16 cellular contexts compared by ENCODE assay signal in genomic region chr6:67748521-67748920, GRCh38.
A peak's percentile ranks its signal among the peaks of the same experiment; 100 is the strongest.
DNase-seq lines count a peak whose midpoint lies in the region; TF ChIP-seq lines count a peak whose summit lies in the region.
"Had no signal": no experiment of that assay in that cellular context is flagged by ENCODE, and none has a peak within 500 bp of the region (broad histone marks: within the 10 kb centered on the region; RNA-seq: fewer than 3 reads in every experiment).

No MANE protein-coding gene starts in this region.

- no peaks in the 10 kb centered on the region for H3K9me3 ChIP-seq in thyroid gland
- H3K9me3 ChIP-seq: A549, BLaER1 had no signal

- H3K4me1 ChIP-seq in thyroid gland, result no peaks in the 10 kb centered on the region
- H3K4me1 ChIP-seq: A549, BLaER1 had no signal

- H3K27ac ChIP-seq in brain microvascular endothelial cell (no peak overlapping the region), thyroid gland (no peak overlapping the region)
- H3K27ac ChIP-seq: 22Rv1, A549, BLaER1 had no signal

- in situ Hi-C loops in brain microvascular endothelial cell (cut with HindIII; ENCODE audit: low pct_ligation_motif_present, low sequenced_read_pairs), result no loop called here

- H3K36me3 ChIP-seq in brain microvascular endothelial cell (replicated peaks) (no peaks in the 10 kb centered on the region), thyroid gland (no peaks in the 10 kb centered on the region)
- H3K36me3 ChIP-seq: BLaER1 had no signal

- intact Hi-C loops in thyroid gland (cut with DNase I), result no loop called here

- 91 to 94% methylated on average over 1 of the region's 1 CpG for WGBS in thyroid gland, 2 donors

- DNase-seq in HCEC 1CT (peak; percentile 31), epidermal melanocyte (ENCODE audit: insufficient read length, low spot score) (peak; percentile 22), fibroblast of the aortic adventitia (ENCODE audit: low read depth) (peak; percentile 35), myocyte (ENCODE audit: low read depth) (peak; percentile 20), brain microvascular endothelial cell (no peak), thyroid gland (no peak)
- DNase-seq in activated CD4-positive, alpha-beta T cell treated with anti-CD3 and anti-CD28 coated beads, Interleukin-2, amount 50 U/mL, for 1 hour, result no peak
- DNase-seq: Calu3; CD4-positive, alpha-beta memory T cell; DMS79 treated with DMSO at 0.1 percent for 48 hours; GF-D8; GOT3; H7 had no signal

- H3K27me3 ChIP-seq in brain microvascular endothelial cell (replicated peaks) (no peaks in the 10 kb centered on the region), thyroid gland (no peaks in the 10 kb centered on the region)
- H3K27me3 ChIP-seq: BLaER1 had no signal

- no peak overlapping the region for H3K4me3 ChIP-seq in fibroblast of the aortic adventitia (ENCODE audit: low read depth, low read length)
- no peak overlapping the region for H3K4me3 ChIP-seq in brain microvascular endothelial cell (ENCODE audit: low read depth, low read length)
- no peak overlapping the region for H3K4me3 ChIP-seq in thyroid gland (replicated peaks in 1 of 3)
- H3K4me3 ChIP-seq: A549, BLaER1 had no signal

- no peak for TF ChIP-seq POLR2A in thyroid gland (IDR thresholded peaks at IDR 0.05)

- TF ChIP-seq CTCF in fibroblast of the aortic adventitia (IDR thresholded peaks at IDR 0.05; ENCODE audit: insufficient read depth, low read length) (no peak), brain microvascular endothelial cell (IDR thresholded peaks at IDR 0.05; ENCODE audit: low read depth, low read length, missing control alignments) (no peak), thyroid gland (IDR thresholded peaks at IDR 0.05) (no peak)

Comparison
In these comparisons a context has a peak if more than half of its experiments do, and no peak if none do; other contexts are left out.
1. DNase-seq: peak in HCEC 1CT (single experiment), epidermal melanocyte (single experiment), fibroblast of the aortic adventitia (single experiment) and myocyte (single experiment); none in activated CD4-positive, alpha-beta T cell treated with anti-CD3 and anti-CD28 coated beads, Interleukin-2, amount 50 U/mL, for 1 hour (single experiment), brain microvascular endothelial cell (single experiment) and thyroid gland (0 of 2).